Comparison of ENCODE assay signal across 24 cellular contexts in the genomic region with DNA sequence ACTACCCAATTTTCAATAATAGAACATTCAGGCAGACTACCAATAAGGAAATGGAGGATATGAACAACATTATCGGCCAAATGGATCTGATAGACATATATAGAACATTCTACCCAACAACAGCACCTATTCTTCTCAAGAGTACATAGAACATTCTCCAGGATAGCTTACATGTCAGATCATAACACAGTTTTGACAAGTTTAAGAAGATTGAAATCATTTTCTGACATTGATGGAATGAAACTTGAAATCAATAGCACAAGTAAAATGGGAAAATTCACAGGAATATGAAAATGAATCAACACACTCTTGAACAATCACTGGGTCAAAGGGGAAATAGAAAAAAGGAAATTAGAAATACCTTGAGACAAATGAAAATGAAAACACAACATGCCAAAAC.
DNase-seq lines count a peak whose midpoint lies in the region; FAIRE-seq and TF ChIP-seq lines count a peak whose summit lies in the region.
"Had no signal": no experiment of that assay in that cellular context is flagged by ENCODE, and none has a peak within 500 bp of the region (broad histone marks: within the 10 kb centered on the region; RNA-seq: fewer than 3 reads in every experiment).

No MANE protein-coding gene starts in this region.

- DNase-seq in GM12891 (ENCODE audit: insufficient read length, low spot score) = no peak
- peak; percentile 10 for DNase-seq in dermis blood vessel endothelial cell
- DNase-seq in kidney = no peak
- no peak for DNase-seq in small intestine
- DNase-seq in cerebellar nuclear complex (lab: John Stamatoyannopoulos, UW) = no peak
- DNase-seq in suprapubic skin (ENCODE audit: low spot score in 2 of 2) = no peak
- no peak for DNase-seq in NK-92 (lab: John Stamatoyannopoulos, UW; ENCODE audit: unreplicated experiment)
- no peak for DNase-seq in activated T-cell treated with anti-CD3 and anti-CD28 coated beads, Interleukin-2, amount 50 U/mL, for 24 hours
- DNase-seq: 8988T; AML-193; Caco-2; Calu3; CD4-positive, alpha-beta T cell; CD8-positive, alpha-beta T cell; DMS79 treated with DMSO at 0.1 percent for 48 hours; GF-D8 had no signal

- TF ChIP-seq POLR2A in GM12891 (IDR thresholded peaks at IDR 0.05; ENCODE audit: low read depth, low read length) = no peak
- TF ChIP-seq POLR2A in suprapubic skin (IDR thresholded peaks at IDR 0.05) = no peak

- 84 to 93% (median 84%) methylated on average over 1 of the region's 1 CpG for WGBS in small intestine, 3 donors
- WGBS in suprapubic skin = 70% methylated on average over 1 of the region's 1 CpG

- no peak overlapping the region for H3K27ac Mint-ChIP-seq in activated T-cell treated with anti-CD3 and anti-CD28 coated beads, Interleukin-2, amount 50 U/mL, for 24 hours
- H3K27ac Mint-ChIP-seq: B cell; CD4-positive, alpha-beta T cell; CD8-positive, alpha-beta T cell had no signal

- peak; percentile 26 for FAIRE-seq in GM12891 (lab: Jason Lieb, UNC)
- FAIRE-seq in kidney (lab: Jason Lieb, UNC) = peak; percentile 11
- FAIRE-seq in small intestine (lab: Jason Lieb, UNC) = peak; percentile 51
- FAIRE-seq: A204.1, D721Med, G401.6, GM12892, GM19239 had no signal

- peaks cover 41% of the 10 kb centered on the region for H3K27me3 Mint-ChIP-seq in activated T-cell treated with anti-CD3 and anti-CD28 coated beads, Interleukin-2, amount 50 U/mL, for 24 hours

- H3K27ac ChIP-seq in kidney (ENCODE audit: low read depth in 2 of 2, low read length in 2 of 2) (no peak overlapping the region), small intestine (ENCODE audit: low read depth in 1 of 2, low read length in 1 of 2) (no peak overlapping the region), suprapubic skin (no peak overlapping the region)
- H3K27ac ChIP-seq: BLaER1 treated with 17β-estradiol and CSF1 and Interleukin-3, amounts not matched to agents 10 nM and 100 nM; C4-2B had no signal

- peaks cover 5% of the 10 kb centered on the region for H3K9me3 Mint-ChIP-seq in activated T-cell treated with anti-CD3 and anti-CD28 coated beads, Interleukin-2, amount 50 U/mL, for 24 hours

- TF ChIP-seq CTCF in kidney (IDR thresholded peaks at IDR 0.05; ENCODE audit: borderline replicate concordance, extremely low read depth, insufficient read depth) (no peak), suprapubic skin (IDR thresholded peaks at IDR 0.05) (no peak)

- no peak overlapping the region for H3K4me3 Mint-ChIP-seq in activated T-cell treated with anti-CD3 and anti-CD28 coated beads, Interleukin-2, amount 50 U/mL, for 24 hours
- H3K4me3 Mint-ChIP-seq: B cell; CD4-positive, alpha-beta T cell; CD8-positive, alpha-beta T cell had no signal

- no peaks in the 10 kb centered on the region for H3K4me1 Mint-ChIP-seq in activated T-cell treated with anti-CD3 and anti-CD28 coated beads, Interleukin-2, amount 50 U/mL, for 24 hours (ENCODE audit: low read depth)
- H3K4me1 Mint-ChIP-seq: B cell had no signal

- H3K9ac ChIP-seq in kidney (ENCODE audit: low read length in 2 of 2) = no peak overlapping the region
- H3K9ac ChIP-seq: BLaER1 treated with 17β-estradiol and CSF1 and Interleukin-3, amounts not matched to agents 10 nM and 100 nM had no signal

- no peaks in the 10 kb centered on the region for H3K4me1 ChIP-seq in kidney (ENCODE audit: control insufficient read depth in 1 of 2, insufficient read depth in 1 of 2, low read depth in 1 of 2, low read length in 2 of 2)
- H3K4me1 ChIP-seq in small intestine (ENCODE audit: control insufficient read depth in 2 of 2, insufficient read depth in 1 of 2, low read depth in 1 of 2, low read length in 1 of 2) = no peaks in the 10 kb centered on the region
- H3K4me1 ChIP-seq in suprapubic skin = no peaks in the 10 kb centered on the region
- H3K4me1 ChIP-seq: BLaER1 treated with 17β-estradiol and CSF1 and Interleukin-3, amounts not matched to agents 10 nM and 100 nM had no signal

- TF ChIP-seq EP300 in suprapubic skin (IDR thresholded peaks at IDR 0.05) = no peak

- H3K36me3 ChIP-seq in kidney (ENCODE audit: control insufficient read depth in 1 of 2, insufficient read depth in 2 of 2, low read length in 2 of 2) = no peaks in the 10 kb centered on the region
- no peaks in the 10 kb centered on the region for H3K36me3 ChIP-seq in small intestine (ENCODE audit: control insufficient read depth in 2 of 2, insufficient read depth in 2 of 2, low read length in 2 of 2)
- H3K36me3 ChIP-seq in suprapubic skin = no peaks in the 10 kb centered on the region
- H3K36me3 ChIP-seq: BLaER1 treated with 17β-estradiol and CSF1 and Interleukin-3, amounts not matched to agents 10 nM and 100 nM had no signal

- H3K4me3 ChIP-seq in kidney (ENCODE audit: low read length in 2 of 2) (no peak overlapping the region), small intestine (ENCODE audit: low read depth in 1 of 2, low read length in 2 of 2) (no peak overlapping the region), suprapubic skin (no peak overlapping the region)
- H3K4me3 ChIP-seq: BLaER1 treated with 17β-estradiol and CSF1 and Interleukin-3, amounts not matched to agents 10 nM and 100 nM had no signal

- intact Hi-C loops in kidney (cut with DNase I) = no loop called here

- no peaks in the 10 kb centered on the region for H3K36me3 Mint-ChIP-seq in activated T-cell treated with anti-CD3 and anti-CD28 coated beads, Interleukin-2, amount 50 U/mL, for 24 hours (ENCODE audit: low read depth)
- H3K36me3 Mint-ChIP-seq: CD8-positive, alpha-beta T cell had no signal

- H3K27me3 ChIP-seq in small intestine (ENCODE audit: control insufficient read depth in 2 of 2, insufficient read depth in 2 of 2, low read length in 2 of 2) (peaks cover 0 to 2% of the 10 kb centered on the region in 2 donors), suprapubic skin (no peaks in the 10 kb centered on the region)
- H3K27me3 ChIP-seq: BLaER1 treated with 17β-estradiol and CSF1 and Interleukin-3, amounts not matched to agents 10 nM and 100 nM had no signal

- H3K9me3 ChIP-seq in kidney (ENCODE audit: control insufficient read depth in 1 of 2, low read length in 2 of 2) = no peaks in the 10 kb centered on the region
- no peaks in the 10 kb centered on the region for H3K9me3 ChIP-seq in small intestine (ENCODE audit: control insufficient read depth, low read depth)
- H3K9me3 ChIP-seq in suprapubic skin = no peaks in the 10 kb centered on the region
- H3K9me3 ChIP-seq: Caco-2 had no signal

TF ChIP-seq in GM12891, 5 proteins besides CTCF, POLR2A, EP300 and RAD21:
- TF ChIP-seq POLR2AphosphoS5 (IDR thresholded peaks at IDR 0.05; ENCODE audit: low read depth, low read length) (no peak), POU2F2 (IDR thresholded peaks at IDR 0.05; ENCODE audit: low read depth, low read length) (no peak), PAX5 (IDR thresholded peaks at IDR 0.05; ENCODE audit: insufficient read depth, low read length, severe bottlenecking) (no peak), SPI1 (IDR thresholded peaks at IDR 0.05; ENCODE audit: low read depth, low read length) (no peak), TAF1 (IDR thresholded peaks at IDR 0.05; ENCODE audit: low read depth, low read length) (no peak)
